9 cellular contexts compared by ENCODE assay signal in the genomic region with DNA sequence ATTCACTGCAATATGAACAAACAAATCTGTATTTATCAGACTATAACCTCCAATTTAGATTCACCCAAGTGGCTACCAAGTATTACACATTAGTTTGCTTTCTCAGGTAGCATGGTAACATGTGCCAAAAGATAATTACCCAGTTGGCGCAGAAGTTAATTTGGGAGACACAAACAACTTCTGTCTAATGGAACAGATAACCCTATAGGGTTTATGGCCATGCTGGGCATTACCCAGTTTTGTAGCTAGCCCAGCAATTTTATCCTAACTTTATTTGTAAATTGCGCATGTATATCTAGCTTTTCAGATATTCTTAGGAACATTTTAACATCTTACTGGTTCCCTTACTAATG. TPM values are rescaled to one million over a fixed set of nuclear protein-coding genes. Genes with fewer than 3 reads are reported as not detected.
A peak's percentile ranks its signal among the peaks of the same experiment; 100 is the strongest.
DNase-seq lines count a peak whose midpoint lies in the region; ATAC-seq and TF ChIP-seq lines count a peak whose summit lies in the region.
"Had no signal": no experiment of that assay in that cellular context is flagged by ENCODE, and none has a peak within 500 bp of the region (broad histone marks: within the 10 kb centered on the region; RNA-seq: fewer than 3 reads in every experiment).

No MANE protein-coding gene starts in this region.

- 14 to 27% methylated on average over 2 of the region's 2 CpGs for WGBS in ectodermal cell, 2 experiments

- no peak for DNase-seq in BJ (ENCODE audit: low read depth)
- peak; percentile 24 for DNase-seq in MM.1S
- DNase-seq in natural killer cell treated with Interleukin-12 subunit alpha and Interleukin-12 subunit beta and Interleukin-15 and Interleukin-18, amount 100 ng/mL, for 72 hours (ENCODE audit: low spot score) = no peak
- no peak for DNase-seq in NOMO-1 treated with DMSO at 0.1 percent for 48 hours (lab: John Stamatoyannopoulos, UW; ENCODE audit: unreplicated experiment)
- DNase-seq in superior temporal gyrus (ENCODE audit: extremely low spot score) = no peak
- no peak for DNase-seq in AML-193 (lab: John Stamatoyannopoulos, UW)
- DNase-seq in hypothalamus (lab: John Stamatoyannopoulos, UW) = no peak
- DNase-seq: stimulated activated naive CD4-positive, alpha-beta T cell had no signal

- CTCF ChIA-PET in BJ (lab: Yijun Ruan, JAX) = interaction anchor here (0.6 to 1.0 kb wide), 2 partner anchors 58 to 512 kb away, joined by 3 to 4 read pairs; no protein-coding TSS in a partner anchor

- H3K79me2 ChIP-seq in MM.1S (ENCODE audit: low read length) = peaks cover 28% of the 10 kb centered on the region

- TF ChIP-seq CTCF in BJ (IDR thresholded peaks at IDR 0.05; ENCODE audit: insufficient read depth, low read depth, low read length) = no peak
- no peak for TF ChIP-seq CTCF in MM.1S (IDR thresholded peaks at IDR 0.05; ENCODE audit: low read length)

- peak overlapping the region; percentile 69 for H3K4me3 ChIP-seq in BJ (ENCODE audit: low read depth, low read length)
- peak overlapping the region; percentile 88 for H3K4me3 ChIP-seq in MM.1S (ENCODE audit: low read length)
- H3K4me3 ChIP-seq in ectodermal cell (ENCODE audit: insufficient read depth, low read depth, low read length) = peak overlapping the region; percentile 78

- H3K9me3 Mint-ChIP-seq in natural killer cell treated with Interleukin-12 subunit alpha and Interleukin-12 subunit beta and Interleukin-15 and Interleukin-18, amount 100 ng/mL, for 72 hours = no peaks in the 10 kb centered on the region

- H3K4me1 ChIP-seq in MM.1S (ENCODE audit: low read length) (peaks cover 8% of the 10 kb centered on the region), ectodermal cell (ENCODE audit: control insufficient read depth, insufficient read depth, low read length) (peaks cover 14% of the 10 kb centered on the region)

- no peaks in the 10 kb centered on the region for H3K9me2 ChIP-seq in MM.1S (replicated peaks; ENCODE audit: insufficient read depth, low read length)

- H3K36me3 Mint-ChIP-seq in natural killer cell treated with Interleukin-12 subunit alpha and Interleukin-12 subunit beta and Interleukin-15 and Interleukin-18, amount 100 ng/mL, for 72 hours = peaks cover 24% of the 10 kb centered on the region

- no peak for ATAC-seq in natural killer cell treated with Interleukin-12 subunit alpha and Interleukin-12 subunit beta and Interleukin-15 and Interleukin-18, amount 100 ng/mL, for 72 hours

- peak overlapping the region; percentile 98 to 99 for H3K27ac Mint-ChIP-seq in natural killer cell treated with Interleukin-12 subunit alpha and Interleukin-12 subunit beta and Interleukin-15 and Interleukin-18, amount 100 ng/mL, for 72 hours

- H3K27ac ChIP-seq in MM.1S (ENCODE audit: low read length) = peak overlapping the region; percentile 78
- H3K27ac ChIP-seq in ectodermal cell (ENCODE audit: insufficient read depth, low read depth, low read length, poor library complexity, severe bottlenecking) = peak overlapping the region; percentile 89

- H3K27me3 ChIP-seq in BJ (ENCODE audit: control insufficient read depth, insufficient read depth, low read length) (no peaks in the 10 kb centered on the region), MM.1S (replicated peaks; ENCODE audit: insufficient read depth, low read length) (no peaks in the 10 kb centered on the region), ectodermal cell (ENCODE audit: control insufficient read depth, insufficient read depth, low read length, poor library complexity, severe bottlenecking) (no peaks in the 10 kb centered on the region)

- POLR2A ChIA-PET in BJ (lab: Charles Lee) = interaction anchor here (0.5 kb wide), 1 partner anchor 548 kb away, joined by 3 read pairs; no protein-coding TSS in a partner anchor

- H3K9me3 ChIP-seq in MM.1S (replicated peaks; ENCODE audit: insufficient read depth, low read length) = no peaks in the 10 kb centered on the region
- H3K9me3 ChIP-seq in ectodermal cell (ENCODE audit: control insufficient read depth, low read length) = no peaks in the 10 kb centered on the region

- peaks cover 2% of the 10 kb centered on the region; the same call in 1 of the 2 replicates for H3K36me3 ChIP-seq in BJ (ENCODE audit: control insufficient read depth, insufficient read depth, low read length)
- H3K36me3 ChIP-seq in MM.1S (replicated peaks; ENCODE audit: insufficient read depth, low read length) = peaks cover 13% of the 10 kb centered on the region
- H3K36me3 ChIP-seq in ectodermal cell (ENCODE audit: control insufficient read depth, insufficient read depth, low read length) = peaks cover 29% of the 10 kb centered on the region

- H2AFZ ChIP-seq in MM.1S (ENCODE audit: low read length) = peak overlapping the region; percentile 40; the same call in 1 of the 2 replicates

- peak overlapping the region; percentile 100 for H3K4me3 Mint-ChIP-seq in natural killer cell treated with Interleukin-12 subunit alpha and Interleukin-12 subunit beta and Interleukin-15 and Interleukin-18, amount 100 ng/mL, for 72 hours

- H3K4me1 Mint-ChIP-seq in natural killer cell treated with Interleukin-12 subunit alpha and Interleukin-12 subunit beta and Interleukin-15 and Interleukin-18, amount 100 ng/mL, for 72 hours (ENCODE audit: low read depth in 2 of 2) = peaks cover 24 to 32% of the 10 kb centered on the region in 2 donors

- H4K20me1 ChIP-seq in MM.1S (ENCODE audit: insufficient read depth, low read length) = peaks cover 23% of the 10 kb centered on the region; the same call in 1 of the 2 replicates

- H3K27me3 Mint-ChIP-seq in natural killer cell treated with Interleukin-12 subunit alpha and Interleukin-12 subunit beta and Interleukin-15 and Interleukin-18, amount 100 ng/mL, for 72 hours = no peaks in the 10 kb centered on the region

- H3F3A ChIP-seq in MM.1S (ENCODE audit: insufficient read depth, low read length) = peaks cover 59% of the 10 kb centered on the region

- peak overlapping the region; percentile 70 for H3K4me2 ChIP-seq in MM.1S (ENCODE audit: low read depth, low read length)

- peak overlapping the region; percentile 94 for H3K9ac ChIP-seq in MM.1S (ENCODE audit: low read length)

RNA-seq across cellular contexts. Expression of a gene that starts 0.8 kb away (rescaled TPM):
- polyA plus RNA-seq in BJ (2011; rRNA removed) = 22.1 and 59.4 TPM in 2 replicates
- 3.7 and 4.3 TPM in 2 replicates for polyA minus RNA-seq in BJ (2011; rRNA and poly(A)+ RNA removed)
- 126 TPM for polyA plus RNA-seq in ectodermal cell (2013, experiment 1 of 4)
- polyA plus RNA-seq in ectodermal cell (2013, experiment 2 of 4) = 109 TPM
- polyA plus RNA-seq in ectodermal cell (2013, experiment 3 of 4) = 126 TPM
- polyA plus RNA-seq in ectodermal cell (2013, experiment 4 of 4) = 135 TPM
- total RNA-seq in natural killer cell treated with Interleukin-12 subunit alpha and Interleukin-12 subunit beta and Interleukin-15 and Interleukin-18, amount 100 ng/mL, for 72 hours = 100 to 1,000 TPM in 1 of 2 donors, 10 to 100 TPM in 1; 96.6 to 144 TPM

RNA-seq across cellular contexts. Expression of a gene that starts 39.2 kb away (rescaled TPM):
- 7.8 and 11.2 TPM in 2 replicates for polyA plus RNA-seq in BJ (2011; rRNA removed)
- 6.1 and 8.4 TPM in 2 replicates for polyA minus RNA-seq in BJ (2011; rRNA and poly(A)+ RNA removed)
- 2.9 TPM for polyA plus RNA-seq in ectodermal cell (2013, experiment 1 of 4)
- 4.6 TPM for polyA plus RNA-seq in ectodermal cell (2013, experiment 2 of 4)
- 3.3 TPM for polyA plus RNA-seq in ectodermal cell (2013, experiment 3 of 4)
- polyA plus RNA-seq in ectodermal cell (2013, experiment 4 of 4) = 6.8 TPM
- 1 to 10 TPM; 5.7 to 8.7 TPM for total RNA-seq in natural killer cell treated with Interleukin-12 subunit alpha and Interleukin-12 subunit beta and Interleukin-15 and Interleukin-18, amount 100 ng/mL, for 72 hours
